In the genomic region with DNA sequence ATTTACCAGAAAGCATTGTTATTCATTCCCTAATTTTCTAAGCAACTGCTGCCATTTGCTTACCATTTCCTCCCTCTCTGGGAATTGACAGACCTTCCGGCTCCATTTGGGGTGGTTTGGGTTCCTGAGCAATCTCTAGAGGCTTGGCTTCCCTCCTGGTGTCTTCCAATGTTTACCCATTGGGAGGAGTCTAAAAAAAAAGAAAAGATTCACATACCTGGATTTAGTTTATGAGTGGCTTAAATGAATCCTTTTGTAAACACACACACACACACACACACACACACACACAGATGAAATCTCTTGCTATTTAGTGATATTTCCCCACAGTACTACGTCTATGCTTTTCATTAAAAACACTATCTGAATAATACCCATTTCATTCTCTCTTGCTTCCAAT, we compare ENCODE assay signal across 21 cellular contexts. TPM values are rescaled to one million over a fixed set of nuclear protein-coding genes. Genes with fewer than 3 reads are reported as not detected.
DNase-seq lines count a peak whose midpoint lies in the region; ATAC-seq, FAIRE-seq and TF ChIP-seq lines count a peak whose summit lies in the region.
"Had no signal": no experiment of that assay in that cellular context is flagged by ENCODE, and none has a peak within 500 bp of the region (broad histone marks: within the 10 kb centered on the region; RNA-seq: fewer than 3 reads in every experiment).

No MANE protein-coding gene starts in this region.

- no peaks in the 10 kb centered on the region for H3K27me3 Mint-ChIP-seq in activated T-cell treated with anti-CD3 and anti-CD28 coated beads, Interleukin-2, amount 50 U/mL, for 72 hours (ENCODE audit: low read depth)
- H3K27me3 Mint-ChIP-seq in activated T-cell treated with anti-CD3 and anti-CD28 coated beads, Interleukin-2, amount 50 U/mL, for 4 hours (ENCODE audit: low read depth), result no peaks in the 10 kb centered on the region
- no peaks in the 10 kb centered on the region for H3K27me3 Mint-ChIP-seq in WTC11 (ENCODE audit: low read depth)
- H3K27me3 Mint-ChIP-seq: T-cell had no signal

- no peak for FAIRE-seq in GM19239 (lab: Jason Lieb, UNC)
- FAIRE-seq: K562 had no signal

- no peaks in the 10 kb centered on the region for H3K4me1 Mint-ChIP-seq in activated T-cell treated with anti-CD3 and anti-CD28 coated beads, Interleukin-2, amount 50 U/mL, for 72 hours (ENCODE audit: low read depth)
- H3K4me1 Mint-ChIP-seq in activated T-cell treated with anti-CD3 and anti-CD28 coated beads, Interleukin-2, amount 50 U/mL, for 4 hours (ENCODE audit: low read depth), result no peaks in the 10 kb centered on the region
- H3K4me1 Mint-ChIP-seq in WTC11, result peaks cover 38% of the 10 kb centered on the region
- H3K4me1 Mint-ChIP-seq: T-cell had no signal

- CTCF ChIA-PET in WTC11 (lab: Charles Lee), result no interaction called here

- POLR2A ChIA-PET in WTC11 (lab: Charles Lee), result no interaction called here

- ATAC-seq in activated T-cell treated with anti-CD3 and anti-CD28 coated beads, Interleukin-2, amount 50 U/mL, for 72 hours (replicated peaks in 1 of 2), result no peak
- ATAC-seq in activated T-cell treated with anti-CD3 and anti-CD28 coated beads, Interleukin-2, amount 50 U/mL, for 4 hours, result no peak
- ATAC-seq in WTC11, result peak; percentile 73
- ATAC-seq: esophagus mucosa, gastrocnemius medialis, K562, left lung, Right ventricle myocardium inferior, T-cell had no signal

- no peak for TF ChIP-seq CTCF in WTC11 (IDR thresholded peaks at IDR 0.05)

- peaks cover 2 to 3% of the 10 kb centered on the region in 2 donors for H3K36me3 Mint-ChIP-seq in activated T-cell treated with anti-CD3 and anti-CD28 coated beads, Interleukin-2, amount 50 U/mL, for 72 hours (ENCODE audit: insufficient read depth in 2 of 2)
- peaks cover 36% of the 10 kb centered on the region for H3K36me3 Mint-ChIP-seq in activated T-cell treated with anti-CD3 and anti-CD28 coated beads, Interleukin-2, amount 50 U/mL, for 4 hours (ENCODE audit: insufficient read depth)
- H3K36me3 Mint-ChIP-seq in WTC11, result peaks cover 2% of the 10 kb centered on the region; the same call in 1 of the 2 replicates

- H3K9me3 Mint-ChIP-seq in activated T-cell treated with anti-CD3 and anti-CD28 coated beads, Interleukin-2, amount 50 U/mL, for 72 hours, result no peaks in the 10 kb centered on the region
- H3K9me3 Mint-ChIP-seq in activated T-cell treated with anti-CD3 and anti-CD28 coated beads, Interleukin-2, amount 50 U/mL, for 4 hours, result no peaks in the 10 kb centered on the region
- H3K9me3 Mint-ChIP-seq in WTC11, result peaks cover 15% of the 10 kb centered on the region
- H3K9me3 Mint-ChIP-seq: mesothelial cell of epicardium, nephron, T-cell had no signal

- peak overlapping the region; percentile 84 for H3K27ac Mint-ChIP-seq in activated T-cell treated with anti-CD3 and anti-CD28 coated beads, Interleukin-2, amount 50 U/mL, for 72 hours
- peak overlapping the region; percentile 80 for H3K27ac Mint-ChIP-seq in WTC11
- H3K27ac Mint-ChIP-seq: mesothelial cell of epicardium had no signal

- H3K4me3 Mint-ChIP-seq in activated T-cell treated with anti-CD3 and anti-CD28 coated beads, Interleukin-2, amount 50 U/mL, for 72 hours, result no peak overlapping the region
- H3K4me3 Mint-ChIP-seq in activated T-cell treated with anti-CD3 and anti-CD28 coated beads, Interleukin-2, amount 50 U/mL, for 4 hours, result no peak overlapping the region
- no peak overlapping the region for H3K4me3 Mint-ChIP-seq in WTC11
- H3K4me3 Mint-ChIP-seq: mesothelial cell of epicardium, nephron, T-cell had no signal

- no peak for DNase-seq in activated T-cell treated with anti-CD3 and anti-CD28 coated beads, Interleukin-2, amount 50 U/mL, for 72 hours
- DNase-seq in activated T-cell treated with anti-CD3 and anti-CD28 coated beads, Interleukin-2, amount 50 U/mL, for 4 hours, result no peak
- peak; percentile 92 for DNase-seq in NCI-H2029 treated with DMSO at 0.1 percent for 48 hours (lab: John Stamatoyannopoulos, UW)
- DNase-seq in WTC11 (ENCODE audit: low spot score), result no peak
- no peak for DNase-seq in GM19239 (ENCODE audit: insufficient read length, low spot score)
- DNase-seq in anterior cingulate cortex (lab: John Stamatoyannopoulos, UW), result no peak
- no peak for DNase-seq in activated CD4-positive, alpha-beta T cell treated with anti-CD3 and anti-CD28 coated beads for 1 hour
- DNase-seq in pons (ENCODE audit: low spot score), result no peak
- DNase-seq: activated CD4-positive, alpha-beta T cell treated with anti-CD3 and anti-CD28 coated beads, Interleukin-2, amount 50 U/mL, for 1 hour; activated naive CD4-positive, alpha-beta T cell treated with Interleukin-2 at 50 U/mL for 16 hours; effector CD4-positive, alpha-beta T cell; gastrocnemius medialis; left lung; NCI-H510A treated with DMSO at 0.1 percent for 48 hours; stimulated activated CD4-positive, alpha-beta T cell treated with anti-CD3 and anti-CD28 coated beads, Interleukin-4, amount 100 ng/mL, for 4 hours; T-cell had no signal

TF ChIP-seq in WTC11, 78 proteins besides CTCF, POLR2A, EP300 and RAD21 (continues in another document):
- no peak for TF ChIP-seq ZNF121 (CRISPR knock-in tag; IDR thresholded peaks at IDR 0.05)
- TF ChIP-seq, protein P1, sequence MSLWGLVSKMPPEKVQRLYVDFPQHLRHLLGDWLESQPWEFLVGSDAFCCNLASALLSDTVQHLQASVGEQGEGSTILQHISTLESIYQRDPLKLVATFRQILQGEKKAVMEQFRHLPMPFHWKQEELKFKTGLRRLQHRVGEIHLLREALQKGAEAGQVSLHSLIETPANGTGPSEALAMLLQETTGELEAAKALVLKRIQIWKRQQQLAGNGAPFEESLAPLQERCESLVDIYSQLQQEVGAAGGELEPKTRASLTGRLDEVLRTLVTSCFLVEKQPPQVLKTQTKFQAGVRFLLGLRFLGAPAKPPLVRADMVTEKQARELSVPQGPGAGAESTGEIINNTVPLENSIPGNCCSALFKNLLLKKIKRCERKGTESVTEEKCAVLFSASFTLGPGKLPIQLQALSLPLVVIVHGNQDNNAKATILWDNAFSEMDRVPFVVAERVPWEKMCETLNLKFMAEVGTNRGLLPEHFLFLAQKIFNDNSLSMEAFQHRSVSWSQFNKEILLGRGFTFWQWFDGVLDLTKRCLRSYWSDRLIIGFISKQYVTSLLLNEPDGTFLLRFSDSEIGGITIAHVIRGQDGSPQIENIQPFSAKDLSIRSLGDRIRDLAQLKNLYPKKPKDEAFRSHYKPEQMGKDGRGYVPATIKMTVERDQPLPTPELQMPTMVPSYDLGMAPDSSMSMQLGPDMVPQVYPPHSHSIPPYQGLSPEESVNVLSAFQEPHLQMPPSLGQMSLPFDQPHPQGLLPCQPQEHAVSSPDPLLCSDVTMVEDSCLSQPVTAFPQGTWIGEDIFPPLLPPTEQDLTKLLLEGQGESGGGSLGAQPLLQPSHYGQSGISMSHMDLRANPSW (CRISPR knock-in tag; conservative IDR thresholded peaks at IDR 0.05; ENCODE audit: low read depth), result no peak
- TF ChIP-seq, protein P2, sequence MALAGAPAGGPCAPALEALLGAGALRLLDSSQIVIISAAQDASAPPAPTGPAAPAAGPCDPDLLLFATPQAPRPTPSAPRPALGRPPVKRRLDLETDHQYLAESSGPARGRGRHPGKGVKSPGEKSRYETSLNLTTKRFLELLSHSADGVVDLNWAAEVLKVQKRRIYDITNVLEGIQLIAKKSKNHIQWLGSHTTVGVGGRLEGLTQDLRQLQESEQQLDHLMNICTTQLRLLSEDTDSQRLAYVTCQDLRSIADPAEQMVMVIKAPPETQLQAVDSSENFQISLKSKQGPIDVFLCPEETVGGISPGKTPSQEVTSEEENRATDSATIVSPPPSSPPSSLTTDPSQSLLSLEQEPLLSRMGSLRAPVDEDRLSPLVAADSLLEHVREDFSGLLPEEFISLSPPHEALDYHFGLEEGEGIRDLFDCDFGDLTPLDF (CRISPR knock-in tag; IDR thresholded peaks at IDR 0.05), result no peak
- TF ChIP-seq CREB1 (CRISPR knock-in tag; IDR thresholded peaks at IDR 0.05), result no peak
- TF ChIP-seq, protein P3, sequence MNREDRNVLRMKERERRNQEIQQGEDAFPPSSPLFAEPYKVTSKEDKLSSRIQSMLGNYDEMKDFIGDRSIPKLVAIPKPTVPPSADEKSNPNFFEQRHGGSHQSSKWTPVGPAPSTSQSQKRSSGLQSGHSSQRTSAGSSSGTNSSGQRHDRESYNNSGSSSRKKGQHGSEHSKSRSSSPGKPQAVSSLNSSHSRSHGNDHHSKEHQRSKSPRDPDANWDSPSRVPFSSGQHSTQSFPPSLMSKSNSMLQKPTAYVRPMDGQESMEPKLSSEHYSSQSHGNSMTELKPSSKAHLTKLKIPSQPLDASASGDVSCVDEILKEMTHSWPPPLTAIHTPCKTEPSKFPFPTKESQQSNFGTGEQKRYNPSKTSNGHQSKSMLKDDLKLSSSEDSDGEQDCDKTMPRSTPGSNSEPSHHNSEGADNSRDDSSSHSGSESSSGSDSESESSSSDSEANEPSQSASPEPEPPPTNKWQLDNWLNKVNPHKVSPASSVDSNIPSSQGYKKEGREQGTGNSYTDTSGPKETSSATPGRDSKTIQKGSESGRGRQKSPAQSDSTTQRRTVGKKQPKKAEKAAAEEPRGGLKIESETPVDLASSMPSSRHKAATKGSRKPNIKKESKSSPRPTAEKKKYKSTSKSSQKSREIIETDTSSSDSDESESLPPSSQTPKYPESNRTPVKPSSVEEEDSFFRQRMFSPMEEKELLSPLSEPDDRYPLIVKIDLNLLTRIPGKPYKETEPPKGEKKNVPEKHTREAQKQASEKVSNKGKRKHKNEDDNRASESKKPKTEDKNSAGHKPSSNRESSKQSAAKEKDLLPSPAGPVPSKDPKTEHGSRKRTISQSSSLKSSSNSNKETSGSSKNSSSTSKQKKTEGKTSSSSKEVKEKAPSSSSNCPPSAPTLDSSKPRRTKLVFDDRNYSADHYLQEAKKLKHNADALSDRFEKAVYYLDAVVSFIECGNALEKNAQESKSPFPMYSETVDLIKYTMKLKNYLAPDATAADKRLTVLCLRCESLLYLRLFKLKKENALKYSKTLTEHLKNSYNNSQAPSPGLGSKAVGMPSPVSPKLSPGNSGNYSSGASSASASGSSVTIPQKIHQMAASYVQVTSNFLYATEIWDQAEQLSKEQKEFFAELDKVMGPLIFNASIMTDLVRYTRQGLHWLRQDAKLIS (CRISPR knock-in tag; IDR thresholded peaks at IDR 0.05; ENCODE audit: borderline replicate concordance), result no peak

RNA-seq across cellular contexts. Expression of a gene that starts 48.3 kb away (rescaled TPM):
- 10 to 100 TPM; 29.3 to 45.5 TPM for total RNA-seq in activated T-cell treated with anti-CD3 and anti-CD28 coated beads, Interleukin-2, amount 50 U/mL, for 72 hours
- total RNA-seq in activated T-cell treated with anti-CD3 and anti-CD28 coated beads, Interleukin-2, amount 50 U/mL, for 4 hours, result 10 to 100 TPM; 15.3 to 20.8 (median 19.3) TPM
- 25.8 to 32.3 TPM (median 30.7 TPM) in 3 replicates for total RNA-seq in WTC11 (2021)
